ENCODE assay signal across 21 cellular contexts in the genomic region with DNA sequence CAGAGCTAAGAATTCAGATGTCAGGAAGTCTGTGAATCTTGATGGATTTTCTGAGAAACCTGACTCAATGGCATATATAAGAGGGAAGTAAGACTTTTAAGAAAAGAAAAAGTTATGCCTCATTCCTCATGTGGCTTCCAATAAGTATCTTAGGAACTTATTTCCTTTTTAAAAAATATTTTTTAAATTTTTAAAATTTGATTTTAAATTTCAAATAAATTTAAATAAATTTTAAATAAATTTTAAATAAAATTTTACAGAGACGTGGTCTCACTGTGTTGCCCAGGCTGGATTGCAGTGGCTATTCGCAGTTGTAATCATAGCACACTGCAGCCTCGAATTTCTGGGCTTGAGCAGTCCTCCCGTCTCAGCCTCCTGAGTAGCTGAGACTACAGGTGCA.
"Had no signal": no experiment of that assay in that cellular context is flagged by ENCODE, and none has a peak within 500 bp of the region (broad histone marks: within the 10 kb centered on the region; RNA-seq: fewer than 3 reads in every experiment).

No MANE protein-coding gene starts in this region.

- H3K27me3 Mint-ChIP-seq: effector memory CD8-positive, alpha-beta T cell; naive B cell had no signal

- DNase-seq: colonic mucosa; cortex of kidney; dermis blood vessel endothelial cell; effector CD8-positive, alpha-beta T cell; effector memory CD8-positive, alpha-beta T cell; endodermal cell; foreskin keratinocyte; gastrocnemius medialis; glutamatergic neuron; head of caudate nucleus; heart right ventricle; hippocampal formation; left cardiac atrium; left lung; left ventricle myocardium superior; lower lobe of right lung; mesenchymal stem cell; mucosa of descending colon; naive B cell had no signal

- H3K4me3 Mint-ChIP-seq: effector memory CD8-positive, alpha-beta T cell; endodermal cell; mesothelial cell of epicardium; naive B cell had no signal

- H3K36me3 ChIP-seq: colonic mucosa had no signal

- H3K27ac Mint-ChIP-seq: effector memory CD8-positive, alpha-beta T cell; endodermal cell; mesothelial cell of epicardium had no signal

- ATAC-seq: effector memory CD8-positive, alpha-beta T cell; foreskin keratinocyte; gastrocnemius medialis; heart right ventricle; left cardiac atrium; left lung; left ventricle myocardium superior; lower lobe of right lung; mucosa of descending colon had no signal

- H3K27me3 ChIP-seq: colonic mucosa, esophagus muscularis mucosa, foreskin keratinocyte, gastrocnemius medialis, heart right ventricle, left lung had no signal

- H3K4me1 Mint-ChIP-seq: endodermal cell, mesothelial cell of epicardium, naive B cell had no signal

- H3K4me1 ChIP-seq: colonic mucosa, esophagus muscularis mucosa, foreskin keratinocyte, gastrocnemius medialis, left lung, lower lobe of right lung had no signal

- H3K9me3 Mint-ChIP-seq: effector memory CD8-positive, alpha-beta T cell; endodermal cell; mesothelial cell of epicardium; naive B cell had no signal

- H3K9me3 ChIP-seq: colonic mucosa, esophagus muscularis mucosa, gastrocnemius medialis, heart right ventricle, left lung, lower lobe of right lung, mucosa of descending colon had no signal

- H3K27ac ChIP-seq: colonic mucosa, esophagus muscularis mucosa, foreskin keratinocyte, gastrocnemius medialis, heart right ventricle, left lung, lower lobe of right lung had no signal

- H3K4me3 ChIP-seq: colonic mucosa, esophagus muscularis mucosa, gastrocnemius medialis, heart right ventricle, left lung, lower lobe of right lung, mucosa of descending colon had no signal
